8 cellular contexts compared by ENCODE assay signal in the genomic region with DNA sequence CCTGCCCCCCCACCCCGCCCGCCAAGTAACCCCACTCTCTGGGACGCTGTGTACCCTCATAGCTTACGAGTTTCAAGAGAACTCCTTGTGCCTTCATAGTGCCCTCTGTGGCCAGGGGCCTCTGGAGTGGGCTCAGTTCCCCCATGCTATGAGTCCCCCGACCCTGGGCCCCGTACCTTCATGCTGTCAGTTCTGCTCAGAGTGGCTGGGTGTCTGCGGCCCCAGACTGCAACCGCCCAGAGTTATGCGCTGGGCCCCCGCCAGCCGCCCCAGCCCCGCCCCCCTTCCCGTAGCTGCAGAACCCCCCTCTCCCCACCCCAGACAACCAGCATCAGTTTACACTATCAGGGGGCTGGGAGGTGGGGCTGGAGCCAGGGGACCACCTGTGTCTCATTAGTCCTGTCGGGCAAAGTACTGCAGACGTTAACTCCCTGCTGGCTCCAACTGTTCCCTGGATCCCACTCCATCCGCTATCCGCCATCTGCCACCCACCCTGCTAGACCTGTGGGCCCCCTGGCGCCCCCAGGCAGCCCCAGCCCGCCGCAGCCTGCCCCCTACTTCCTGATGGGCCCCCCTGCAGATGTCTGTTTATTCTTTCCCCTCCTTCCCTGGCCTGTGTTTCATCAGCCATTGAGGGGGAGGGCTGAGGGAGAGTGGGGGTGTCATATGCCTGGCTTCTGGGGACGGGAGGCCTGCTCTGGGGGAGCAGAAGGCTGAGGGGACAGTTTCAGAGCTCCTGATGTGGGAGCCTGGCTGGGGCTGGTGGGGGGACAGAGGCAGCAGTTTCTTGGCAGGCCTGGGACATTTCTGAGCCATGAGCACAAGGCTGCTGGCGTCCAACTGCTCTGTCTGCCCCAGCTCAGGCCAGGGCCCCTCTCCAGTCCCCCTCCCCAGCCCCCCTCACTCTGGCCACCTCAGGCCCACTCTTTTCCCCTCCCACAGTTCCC. TPM values are rescaled to one million over a fixed set of nuclear protein-coding genes. Genes with fewer than 3 reads are reported as not detected.
DNase-seq lines count a peak whose midpoint lies in the region; ATAC-seq, FAIRE-seq and TF ChIP-seq lines count a peak whose summit lies in the region.

A gene with protein sequence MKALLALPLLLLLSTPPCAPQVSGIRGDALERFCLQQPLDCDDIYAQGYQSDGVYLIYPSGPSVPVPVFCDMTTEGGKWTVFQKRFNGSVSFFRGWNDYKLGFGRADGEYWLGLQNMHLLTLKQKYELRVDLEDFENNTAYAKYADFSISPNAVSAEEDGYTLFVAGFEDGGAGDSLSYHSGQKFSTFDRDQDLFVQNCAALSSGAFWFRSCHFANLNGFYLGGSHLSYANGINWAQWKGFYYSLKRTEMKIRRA (minus strand): TSS at position 217 of the 947 bp plus-strand sequence. CDS start 35 bp downstream, at position 182.

- peak within 1 kb of the TSS; percentile 78 for H3K27ac Mint-ChIP-seq in astrocyte (ENCODE audit: unreplicated experiment)

- peak within 1 kb of the TSS; percentile 50 for H3K4me3 Mint-ChIP-seq in astrocyte (ENCODE audit: unreplicated experiment)

- no peaks in the 10 kb centered on the region for H3K27me3 ChIP-seq in astrocyte (ENCODE audit: insufficient read depth, low read length)

- H4K20me1 ChIP-seq in astrocyte (ENCODE audit: insufficient read depth, low read length), result peaks cover 37% of the 10 kb centered on the region

- H3K36me3 Mint-ChIP-seq in astrocyte (ENCODE audit: low read depth, unreplicated experiment), result peaks cover 12% of the 10 kb centered on the region

- H3K4me1 Mint-ChIP-seq in astrocyte (ENCODE audit: low read depth, unreplicated experiment), result peaks cover 26% of the 10 kb centered on the region

- peaks cover 25% of the 10 kb centered on the region for H3K4me1 ChIP-seq in astrocyte (ENCODE audit: insufficient read depth, low read length)

- peak within 1 kb of the TSS; percentile 5 for H2AFZ ChIP-seq in astrocyte (ENCODE audit: low read depth, low read length)

- H3K9me3 Mint-ChIP-seq in astrocyte (ENCODE audit: unreplicated experiment), result no peaks in the 10 kb centered on the region

- peak within 1 kb of the TSS; percentile 42 for H3K4me3 ChIP-seq in astrocyte (ENCODE audit: insufficient read depth, low read depth, low read length)

- DNase-seq in NCI-H2107 treated with DMSO at 0.1 percent for 48 hours (lab: John Stamatoyannopoulos, UW; ENCODE audit: unreplicated experiment), result peak; percentile 16
- DNase-seq in NCI-H2107 (lab: John Stamatoyannopoulos, UW), result no peak
- peak; percentile 84 for DNase-seq in astrocyte (ENCODE audit: low read depth)
- peak; percentile 77 for DNase-seq in iris pigment epithelial cell (ENCODE audit: low read depth)
- DNase-seq in stromal cell of bone marrow (ENCODE audit: low read depth), result peak; percentile 38
- DNase-seq in SKM-1 (lab: John Stamatoyannopoulos, UW; ENCODE audit: unreplicated experiment), result no peak
- DNase-seq in activated CD8-positive, alpha-beta memory T cell treated with anti-CD3 and anti-CD28 coated beads, Interleukin-2, amount 50 U/mL, for 4 hours, result no peak

- H3K79me2 ChIP-seq in astrocyte (ENCODE audit: insufficient read depth, low read length), result peaks cover 12% of the 10 kb centered on the region

- H3K27me3 Mint-ChIP-seq in astrocyte (ENCODE audit: low read depth, unreplicated experiment), result peaks cover 5% of the 10 kb centered on the region

- H3K36me3 ChIP-seq in astrocyte (ENCODE audit: insufficient read depth, low read length), result peaks cover 9% of the 10 kb centered on the region

- peak within 1 kb of the TSS; percentile 72 for H3K9ac ChIP-seq in astrocyte (ENCODE audit: low read length)

- peak within 1 kb of the TSS; percentile 83 for H3K4me2 ChIP-seq in astrocyte (ENCODE audit: low read length)

- no peak for FAIRE-seq in astrocyte (lab: Jason Lieb, UNC)

- no peak for ATAC-seq in HG03342 (IDR thresholded peaks at IDR 0.05; ENCODE audit: unreplicated experiment)

- H3K27ac ChIP-seq in astrocyte (ENCODE audit: low read depth, low read length), result peak within 1 kb of the TSS; percentile 64

- no peak for TF ChIP-seq CTCF in astrocyte (IDR thresholded peaks at IDR 0.05; ENCODE audit: insufficient read depth, low read depth, low read length)

- H3K9me3 ChIP-seq in astrocyte (ENCODE audit: insufficient read depth, low read depth, low read length), result no peaks in the 10 kb centered on the region

RNA-seq across cellular contexts. Expression of the gene that starts here (rescaled TPM):
- total RNA-seq in astrocyte, result 0.93 and 3.7 TPM in 2 replicates

Comparison
In these comparisons a context has a peak if more than half of its experiments do, and no peak if none do; other contexts are left out.
1. DNase-seq: peak in NCI-H2107 treated with DMSO at 0.1 percent for 48 hours (single experiment), astrocyte (single experiment), iris pigment epithelial cell (single experiment) and stromal cell of bone marrow (single experiment); none in NCI-H2107 (single experiment), SKM-1 (single experiment) and activated CD8-positive, alpha-beta memory T cell treated with anti-CD3 and anti-CD28 coated beads, Interleukin-2, amount 50 U/mL, for 4 hours (single experiment).